ENCODE assay signal across 8 cellular contexts in the genomic region with DNA sequence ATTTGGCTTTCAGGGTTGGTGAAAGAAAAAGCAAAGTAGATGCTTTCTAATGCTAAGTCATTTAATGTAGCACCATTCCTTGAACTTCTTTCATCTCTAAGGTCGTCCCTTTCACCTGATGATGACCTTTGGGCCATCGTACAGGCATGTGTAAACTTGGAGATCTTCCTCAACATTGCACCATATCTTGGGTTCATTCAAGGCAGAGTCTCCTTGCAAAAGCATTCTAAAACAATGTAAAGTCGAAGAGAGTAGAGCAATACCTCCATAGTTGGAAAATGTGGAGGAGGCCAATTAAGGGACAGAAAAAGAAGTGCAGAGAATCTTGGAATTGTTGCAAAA. TPM values are rescaled to one million over a fixed set of nuclear protein-coding genes. Genes with fewer than 3 reads are reported as not detected.
DNase-seq lines count a peak whose midpoint lies in the region; ATAC-seq and TF ChIP-seq lines count a peak whose summit lies in the region.

No MANE protein-coding gene starts in this region.

- no peaks in the 10 kb centered on the region for H3K9me3 Mint-ChIP-seq in activated T-cell treated with anti-CD3 and anti-CD28 coated beads, Interleukin-2, amount 50 U/mL, for 24 hours

- peak overlapping the region; percentile 88 to 90 for H3K27ac ChIP-seq in liver (ENCODE audit: low read depth in 1 of 2, low read length in 2 of 2)
- peak overlapping the region; percentile 91 to 92 for H3K27ac ChIP-seq in tibial artery

- peak overlapping the region; percentile 91 to 98 for H3K9ac ChIP-seq in liver (ENCODE audit: low read depth in 1 of 2, low read length in 2 of 2)

- 17% methylated on average over 3 of the region's 3 CpGs for WGBS in liver

- peak overlapping the region; percentile 99 for H3K27ac Mint-ChIP-seq in activated T-cell treated with anti-CD3 and anti-CD28 coated beads, Interleukin-2, amount 50 U/mL, for 24 hours

- in situ Hi-C loops in astrocyte of the spinal cord (cut with HindIII; ENCODE audit: low sequenced_read_pairs), result no loop called here

- ATAC-seq in HG03378 (IDR thresholded peaks at IDR 0.05; ENCODE audit: unreplicated experiment) (no peak), GM18907 (IDR thresholded peaks at IDR 0.05; ENCODE audit: unreplicated experiment) (no peak)

- peaks cover 31% of the 10 kb centered on the region for H3K4me1 Mint-ChIP-seq in activated T-cell treated with anti-CD3 and anti-CD28 coated beads, Interleukin-2, amount 50 U/mL, for 24 hours (ENCODE audit: low read depth)

- H3K4me3 ChIP-seq in astrocyte of the spinal cord (ENCODE audit: low read depth, low read length) (peak overlapping the region; percentile 97), liver (ENCODE audit: low read depth in 1 of 3, low read length in 3 of 3) (peak overlapping the region; percentile 78 to 94 (median 93)), tibial artery (peak overlapping the region; percentile 72 to 85)

- peak overlapping the region; percentile 97 for H3K4me3 Mint-ChIP-seq in activated T-cell treated with anti-CD3 and anti-CD28 coated beads, Interleukin-2, amount 50 U/mL, for 24 hours

- no peak for TF ChIP-seq RAD21 in liver (IDR thresholded peaks at IDR 0.05)

- no peak for DNase-seq in activated T-cell treated with anti-CD3 and anti-CD28 coated beads, Interleukin-2, amount 50 U/mL, for 24 hours
- DNase-seq in activated T-cell treated with anti-CD3 and anti-CD28 coated beads, Interleukin-2, amount 50 U/mL, for 48 hours, result no peak
- no peak for DNase-seq in astrocyte of the spinal cord (ENCODE audit: low read depth, low spot score)
- DNase-seq in tibial artery, result no peak
- no peak for DNase-seq in DMS114 treated with DMSO at 0.1 percent for 48 hours (lab: John Stamatoyannopoulos, UW; ENCODE audit: unreplicated experiment)

- H3K9me3 ChIP-seq in liver (ENCODE audit: control insufficient read depth in 4 of 4, low read length in 3 of 4) (no peaks in the 10 kb centered on the region), tibial artery (no peaks in the 10 kb centered on the region)

- intact Hi-C loops in tibial artery (cut with DNase I; ENCODE audit: low total_unique reads), result loop anchor here (10.0 kb wide), 1 partner anchor 450 kb away; the partner anchor contains the start of gene HES1

- no peaks in the 10 kb centered on the region for H3K27me3 ChIP-seq in liver (ENCODE audit: control insufficient read depth in 4 of 4, insufficient read depth in 4 of 4, low read length in 3 of 4)
- H3K27me3 ChIP-seq in tibial artery, result no peaks in the 10 kb centered on the region

- H3K36me3 ChIP-seq in liver (ENCODE audit: control insufficient read depth in 4 of 4, insufficient read depth in 3 of 4, low read depth in 1 of 4, low read length in 3 of 4), result peaks cover 0 to 2% (median 0%) of the 10 kb centered on the region in 4 donors
- peaks cover 0 to 4% (median 0%) of the 10 kb centered on the region in 3 donors for H3K36me3 ChIP-seq in tibial artery

- no peaks in the 10 kb centered on the region for H3K27me3 Mint-ChIP-seq in activated T-cell treated with anti-CD3 and anti-CD28 coated beads, Interleukin-2, amount 50 U/mL, for 24 hours

- peaks cover 18% of the 10 kb centered on the region for H3K36me3 Mint-ChIP-seq in activated T-cell treated with anti-CD3 and anti-CD28 coated beads, Interleukin-2, amount 50 U/mL, for 24 hours (ENCODE audit: low read depth)

- no peak for TF ChIP-seq CTCF in astrocyte of the spinal cord (IDR thresholded peaks at IDR 0.05; ENCODE audit: low read depth, low read length)
- no peak for TF ChIP-seq CTCF in liver (IDR thresholded peaks at IDR 0.05; ENCODE audit: low read depth, low read length, missing input control)
- TF ChIP-seq CTCF in tibial artery (IDR thresholded peaks at IDR 0.05), result no peak

- H3K4me1 ChIP-seq in liver (ENCODE audit: control insufficient read depth in 4 of 4, insufficient read depth in 4 of 4, low read length in 3 of 4), result peaks cover 0 to 9% (median 7%) of the 10 kb centered on the region in 4 donors
- H3K4me1 ChIP-seq in tibial artery, result peaks cover 0 to 49% (median 12%) of the 10 kb centered on the region in 4 donors

TF ChIP-seq in liver, 16 proteins besides CTCF, POLR2A, EP300 and RAD21:
- TF ChIP-seq FOXA2 (IDR thresholded peaks at IDR 0.05) (no peak), RXRA (IDR thresholded peaks at IDR 0.05) (peak; percentile 54 to 71)

RNA-seq across cellular contexts. Expression of gene TMEM44, which starts 48.8 kb away (rescaled TPM):
- total RNA-seq in liver, result 1 to 10 TPM; 3.4 to 5.0 TPM
- 1 to 10 TPM; 1.8 to 3.0 TPM for polyA plus RNA-seq in liver
